Comparison of ENCODE assay signal across 27 cellular contexts in genomic region chr2:26542676-26543505, GRCh38.
DNase-seq lines count a peak whose midpoint lies in the region; ATAC-seq and TF ChIP-seq lines count a peak whose summit lies in the region.
"Had no signal": no experiment of that assay in that cellular context is flagged by ENCODE, and none has a peak within 500 bp of the region (broad histone marks: within the 10 kb centered on the region; RNA-seq: fewer than 3 reads in every experiment).

No MANE protein-coding gene starts in this region.

- DNase-seq in NCI-H2029 (lab: John Stamatoyannopoulos, UW) (peak; percentile 15), NCI-H2029 treated with DMSO at 0.1 percent for 48 hours (lab: John Stamatoyannopoulos, UW) (no peak), WTC11 (ENCODE audit: low spot score) (no peak), mesenteric fat pad (ENCODE audit: low spot score) (peak; percentile 65), immature natural killer cell (no peak), brain microvascular endothelial cell (no peak)
- DNase-seq in stimulated activated effector memory CD8-positive, alpha-beta T cell treated with anti-CD3 and anti-CD28 coated beads, Interleukin-12 subunit alpha, Interleukin-12 subunit beta, amount 100 ng/mL, for 72 hours (ENCODE audit: low spot score in 2 of 2) = no peak
- DNase-seq: 8988T; activated CD4-positive, alpha-beta T cell treated with anti-CD3 and anti-CD28 coated beads for 48 hours; activated naive CD8-positive, alpha-beta T cell treated with anti-CD3 and anti-CD28 coated beads for 36 hours; CD8-positive, alpha-beta memory T cell; DMS79; GM23248; Kasumi-1; NCI-H446 treated with DMSO at 0.1 percent for 48 hours; PC-3; psoas muscle; SIG-M5; stimulated activated CD4-positive, alpha-beta T cell treated with anti-CD3 and anti-CD28 coated beads, Interleukin-2, amount 100 ng/mL, for 24 hours; stimulated activated naive B cell treated with anti-CD40 and anti-IgM and Interleukin-4, amounts not matched to agents 10 μg/mL and 1 μg/mL and 100 μg/mL, for 72 hours had no signal

- no peak overlapping the region for H3K27ac ChIP-seq in brain microvascular endothelial cell
- H3K27ac ChIP-seq: coronary artery, GM23248, left lung, psoas muscle, thoracic aorta had no signal

- H3K4me3 Mint-ChIP-seq in WTC11 (no peak overlapping the region), immature natural killer cell (no peak overlapping the region)
- no peak overlapping the region for H3K4me3 Mint-ChIP-seq in stimulated activated effector memory CD8-positive, alpha-beta T cell treated with anti-CD3 and anti-CD28 coated beads, Interleukin-12 subunit alpha, Interleukin-12 subunit beta, amount 100 ng/mL, for 72 hours
- H3K4me3 Mint-ChIP-seq: activated naive CD8-positive, alpha-beta T cell treated with anti-CD3 and anti-CD28 coated beads for 36 hours; activated T-helper 1 cell treated with anti-CD3 and anti-CD28 coated beads, Interleukin-12 subunit alpha, Interleukin-12 subunit beta, Interleukin-2, Interleukin-4 antibody, amounts not matched to agents 30 ng/mL and 10 ng/mL and 1 ng/mL, durations not matched to agents 14 hours and 24 hours and 36 hours; CD8-positive, alpha-beta memory T cell; mesothelial cell of epicardium; stimulated activated naive B cell treated with anti-CD40 and anti-IgM and Interleukin-4, amounts not matched to agents 10 μg/mL and 1 μg/mL and 100 μg/mL, for 72 hours; T-helper 1 cell treated with Interleukin-12 subunit alpha and Interleukin-12 subunit beta and Interleukin-4 antibody, amounts not matched to agents 30 μg/mL and 1 μg/mL, for 36 hours had no signal

- H3K27me3 Mint-ChIP-seq in WTC11 (ENCODE audit: low read depth) (no peaks in the 10 kb centered on the region), immature natural killer cell (ENCODE audit: low read depth in 3 of 3) (peaks cover 2 to 5% (median 2%) of the 10 kb centered on the region in 3 donors)

- ATAC-seq in WTC11 = peak; percentile 27; the same call in 1 of the 2 replicates
- ATAC-seq in stimulated activated effector memory CD8-positive, alpha-beta T cell treated with anti-CD3 and anti-CD28 coated beads, Interleukin-12 subunit alpha, Interleukin-12 subunit beta, amount 100 ng/mL, for 72 hours = peak; percentile 21
- ATAC-seq in GM21717 (IDR thresholded peaks at IDR 0.05; ENCODE audit: unreplicated experiment) = no peak
- ATAC-seq: left lung; PC-3; stimulated activated naive B cell treated with anti-CD40 and anti-IgM and Interleukin-4, amounts not matched to agents 10 μg/mL and 1 μg/mL and 100 μg/mL, for 72 hours had no signal

- in situ Hi-C loops in brain microvascular endothelial cell (cut with HindIII; ENCODE audit: low pct_ligation_motif_present, low sequenced_read_pairs) = no loop called here

- H3K36me3 Mint-ChIP-seq in WTC11 (no peaks in the 10 kb centered on the region), immature natural killer cell (no peaks in the 10 kb centered on the region)
- no peaks in the 10 kb centered on the region for H3K36me3 Mint-ChIP-seq in stimulated activated effector memory CD8-positive, alpha-beta T cell treated with anti-CD3 and anti-CD28 coated beads, Interleukin-12 subunit alpha, Interleukin-12 subunit beta, amount 100 ng/mL, for 72 hours
- H3K36me3 Mint-ChIP-seq: activated naive CD8-positive, alpha-beta T cell treated with anti-CD3 and anti-CD28 coated beads for 36 hours; CD8-positive, alpha-beta memory T cell; mesothelial cell of epicardium; stimulated activated naive B cell treated with anti-CD40 and anti-IgM and Interleukin-4, amounts not matched to agents 10 μg/mL and 1 μg/mL and 100 μg/mL, for 72 hours had no signal

- H3K4me1 Mint-ChIP-seq in WTC11 (peaks cover 28% of the 10 kb centered on the region), immature natural killer cell (no peaks in the 10 kb centered on the region)
- H3K4me1 Mint-ChIP-seq in stimulated activated effector memory CD8-positive, alpha-beta T cell treated with anti-CD3 and anti-CD28 coated beads, Interleukin-12 subunit alpha, Interleukin-12 subunit beta, amount 100 ng/mL, for 72 hours = no peaks in the 10 kb centered on the region
- H3K4me1 Mint-ChIP-seq: activated naive CD8-positive, alpha-beta T cell treated with anti-CD3 and anti-CD28 coated beads for 36 hours; CD8-positive, alpha-beta memory T cell; stimulated activated naive B cell treated with anti-CD40 and anti-IgM and Interleukin-4, amounts not matched to agents 10 μg/mL and 1 μg/mL and 100 μg/mL, for 72 hours had no signal

- H3K9me3 Mint-ChIP-seq in WTC11 (no peaks in the 10 kb centered on the region), immature natural killer cell (no peaks in the 10 kb centered on the region)
- no peaks in the 10 kb centered on the region for H3K9me3 Mint-ChIP-seq in stimulated activated effector memory CD8-positive, alpha-beta T cell treated with anti-CD3 and anti-CD28 coated beads, Interleukin-12 subunit alpha, Interleukin-12 subunit beta, amount 100 ng/mL, for 72 hours
- H3K9me3 Mint-ChIP-seq: activated naive CD8-positive, alpha-beta T cell treated with anti-CD3 and anti-CD28 coated beads for 36 hours; activated T-helper 1 cell treated with anti-CD3 and anti-CD28 coated beads, Interleukin-12 subunit alpha, Interleukin-12 subunit beta, Interleukin-2, Interleukin-4 antibody, amounts not matched to agents 30 ng/mL and 10 ng/mL and 1 ng/mL, durations not matched to agents 14 hours and 24 hours and 36 hours; CD8-positive, alpha-beta memory T cell; mesothelial cell of epicardium; stimulated activated naive B cell treated with anti-CD40 and anti-IgM and Interleukin-4, amounts not matched to agents 10 μg/mL and 1 μg/mL and 100 μg/mL, for 72 hours; T-helper 1 cell treated with Interleukin-12 subunit alpha and Interleukin-12 subunit beta and Interleukin-4 antibody, amounts not matched to agents 30 μg/mL and 1 μg/mL, for 36 hours had no signal

- H3K27ac Mint-ChIP-seq in WTC11 (no peak overlapping the region), immature natural killer cell (no peak overlapping the region)
- no peak overlapping the region for H3K27ac Mint-ChIP-seq in stimulated activated effector memory CD8-positive, alpha-beta T cell treated with anti-CD3 and anti-CD28 coated beads, Interleukin-12 subunit alpha, Interleukin-12 subunit beta, amount 100 ng/mL, for 72 hours
- H3K27ac Mint-ChIP-seq: activated naive CD8-positive, alpha-beta T cell treated with anti-CD3 and anti-CD28 coated beads for 36 hours; activated T-helper 1 cell treated with anti-CD3 and anti-CD28 coated beads, Interleukin-12 subunit alpha, Interleukin-12 subunit beta, Interleukin-2, Interleukin-4 antibody, amounts not matched to agents 30 ng/mL and 10 ng/mL and 1 ng/mL, durations not matched to agents 14 hours and 24 hours and 36 hours; CD8-positive, alpha-beta memory T cell; mesothelial cell of epicardium; stimulated activated naive B cell treated with anti-CD40 and anti-IgM and Interleukin-4, amounts not matched to agents 10 μg/mL and 1 μg/mL and 100 μg/mL, for 72 hours; T-helper 1 cell treated with Interleukin-12 subunit alpha and Interleukin-12 subunit beta and Interleukin-4 antibody, amounts not matched to agents 30 μg/mL and 1 μg/mL, for 36 hours had no signal

- TF ChIP-seq CTCF in WTC11 (IDR thresholded peaks at IDR 0.05) = no peak
- TF ChIP-seq CTCF in brain microvascular endothelial cell (IDR thresholded peaks at IDR 0.05; ENCODE audit: low read depth, low read length, missing control alignments) = no peak

- H3K4me3 ChIP-seq in brain microvascular endothelial cell (ENCODE audit: low read depth, low read length) = no peak overlapping the region
- H3K4me3 ChIP-seq: coronary artery, GM23248, left lung, psoas muscle, thoracic aorta had no signal

- H3K36me3 ChIP-seq in brain microvascular endothelial cell (replicated peaks) = no peaks in the 10 kb centered on the region
- H3K36me3 ChIP-seq: left lung, thoracic aorta had no signal

- CTCF ChIA-PET in WTC11 (lab: Charles Lee) = interaction anchor here (0.9 to 4.2 kb wide), 5 partner anchors 10 to 72 kb away, joined by 3 to 37 read pairs (median 4); no protein-coding TSS in a partner anchor

- H3K27me3 ChIP-seq in brain microvascular endothelial cell (replicated peaks) = peaks cover 2% of the 10 kb centered on the region

- POLR2A ChIA-PET in WTC11 (lab: Charles Lee) = no interaction called here

TF ChIP-seq in WTC11, 78 proteins besides CTCF, POLR2A, EP300 and RAD21 (continues in another document):
- no peak for TF ChIP-seq ZNF138 (CRISPR knock-in tag; conservative IDR thresholded peaks at IDR 0.05)
- no peak for TF ChIP-seq ATF2 (CRISPR knock-in tag; IDR thresholded peaks at IDR 0.05; ENCODE audit: borderline replicate concordance, low read depth)
- TF ChIP-seq ZNF121 (CRISPR knock-in tag; IDR thresholded peaks at IDR 0.05) = no peak
- no peak for TF ChIP-seq TEAD4 (CRISPR knock-in tag; IDR thresholded peaks at IDR 0.05)
- no peak for TF ChIP-seq NFE2L1 (CRISPR knock-in tag; IDR thresholded peaks at IDR 0.05)
- no peak for TF ChIP-seq ZNF219 (CRISPR knock-in tag; IDR thresholded peaks at IDR 0.05; ENCODE audit: borderline replicate concordance)
- no peak for TF ChIP-seq FOXP1 (CRISPR knock-in tag; IDR thresholded peaks at IDR 0.05; ENCODE audit: borderline replicate concordance)

Comparison
In these comparisons a context has a peak if more than half of its experiments do, and no peak if none do; other contexts are left out.
1. DNase-seq: peak in NCI-H2029 (single experiment) and mesenteric fat pad (single experiment); none in NCI-H2029 treated with DMSO at 0.1 percent for 48 hours (single experiment), WTC11 (single experiment), stimulated activated effector memory CD8-positive, alpha-beta T cell treated with anti-CD3 and anti-CD28 coated beads, Interleukin-12 subunit alpha, Interleukin-12 subunit beta, amount 100 ng/mL, for 72 hours (0 of 2), immature natural killer cell (0 of 3) and brain microvascular endothelial cell (single experiment).